8 cellular contexts compared by ENCODE assay signal in genomic region chr11:117822031-117822521, GRCh38. TPM values are rescaled to one million over a fixed set of nuclear protein-coding genes. Genes with fewer than 3 reads are reported as not detected.
DNase-seq lines count a peak whose midpoint lies in the region; ATAC-seq and TF ChIP-seq lines count a peak whose summit lies in the region.

No MANE protein-coding gene starts in this region.

- H3K27ac Mint-ChIP-seq in Caco-2 (ENCODE audit: unreplicated experiment), result no peak overlapping the region
- H3K27ac Mint-ChIP-seq in activated CD4-positive, alpha-beta memory T cell treated with anti-CD3 and anti-CD28 coated beads for 36 hours, result peak overlapping the region; percentile 14

- POLR2A ChIA-PET in Caco-2 (lab: Charles Lee), result no interaction called here
- POLR2A ChIA-PET in activated CD4-positive, alpha-beta memory T cell treated with anti-CD3 and anti-CD28 coated beads for 36 hours (lab: Charles Lee), result no interaction called here

- H3K27me3 ChIP-seq in Caco-2 (replicated peaks; ENCODE audit: control insufficient read depth, insufficient read depth, low read length) (no peaks in the 10 kb centered on the region), esophagus squamous epithelium (peaks cover 0 to 8% (median 0%) of the 10 kb centered on the region in 4 donors), sigmoid colon (no peaks in the 10 kb centered on the region), prostate gland (replicated peaks; ENCODE audit: insufficient read depth) (no peaks in the 10 kb centered on the region)
- no peaks in the 10 kb centered on the region for H3K27me3 ChIP-seq in effector memory CD4-positive, alpha-beta T cell (replicated peaks; ENCODE audit: control insufficient read depth, insufficient read depth, low read length, poor library complexity, severe bottlenecking)

- peaks cover 15% of the 10 kb centered on the region for H3K4me1 Mint-ChIP-seq in Caco-2 (ENCODE audit: low read depth, unreplicated experiment)
- peaks cover 46% of the 10 kb centered on the region for H3K4me1 Mint-ChIP-seq in activated CD4-positive, alpha-beta memory T cell treated with anti-CD3 and anti-CD28 coated beads for 36 hours (ENCODE audit: low read depth)

- no peaks in the 10 kb centered on the region for H3K27me3 Mint-ChIP-seq in Caco-2 (ENCODE audit: insufficient read depth, unreplicated experiment)
- no peaks in the 10 kb centered on the region for H3K27me3 Mint-ChIP-seq in activated CD4-positive, alpha-beta memory T cell treated with anti-CD3 and anti-CD28 coated beads for 36 hours

- WGBS in esophagus squamous epithelium, 2 donors, result 48 to 61% methylated on average over 6 to 7 of the region's 16 CpGs
- WGBS in sigmoid colon, 2 donors, result 33 to 48% methylated on average over 16 of the region's 16 CpGs
- 52% methylated on average over 16 of the region's 16 CpGs for WGBS in prostate gland

- intact Hi-C loops in Caco-2 (cut with micrococcal nuclease; ENCODE audit: unreplicated experiment) (no loop called here), esophagus squamous epithelium (cut with DNase I) (no loop called here), sigmoid colon (cut with DNase I) (no loop called here), prostate gland (cut with DNase I) (loop anchor here (5.0 kb wide), 1 partner anchor 125 kb away; no protein-coding TSS in a partner anchor)
- intact Hi-C loops in activated CD4-positive, alpha-beta memory T cell treated with anti-CD3 and anti-CD28 coated beads for 36 hours (cut with micrococcal nuclease), result loop anchor here (2.0 to 5.0 kb wide), 4 partner anchors 23 to 231 kb away; no protein-coding TSS in a partner anchor

- no peaks in the 10 kb centered on the region for H3K9me3 Mint-ChIP-seq in Caco-2 (ENCODE audit: unreplicated experiment)
- no peaks in the 10 kb centered on the region for H3K9me3 Mint-ChIP-seq in activated CD4-positive, alpha-beta memory T cell treated with anti-CD3 and anti-CD28 coated beads for 36 hours

- no peaks in the 10 kb centered on the region for H3K36me3 ChIP-seq in Caco-2 (ENCODE audit: control insufficient read depth, insufficient read depth, low read length)
- no peaks in the 10 kb centered on the region for H3K36me3 ChIP-seq in esophagus squamous epithelium
- H3K36me3 ChIP-seq in sigmoid colon, result no peaks in the 10 kb centered on the region
- H3K36me3 ChIP-seq in prostate gland, result no peaks in the 10 kb centered on the region
- H3K36me3 ChIP-seq in effector memory CD4-positive, alpha-beta T cell (ENCODE audit: control insufficient read depth, insufficient read depth, low read length), result no peaks in the 10 kb centered on the region

- BruUV-seq in Caco-2 (replicated peaks; lab: Mats Ljungman, UMichigan), result no TSS peak

- no peak overlapping the region for H3K4me3 ChIP-seq in Caco-2 (ENCODE audit: low read depth, low read length)
- H3K4me3 ChIP-seq in esophagus squamous epithelium, result no peak overlapping the region
- H3K4me3 ChIP-seq in sigmoid colon, result no peak overlapping the region
- no peak overlapping the region for H3K4me3 ChIP-seq in prostate gland
- H3K4me3 ChIP-seq in effector memory CD4-positive, alpha-beta T cell (ENCODE audit: insufficient read depth, low read depth, low read length, poor library complexity, severe bottlenecking), result no peak overlapping the region

- TF ChIP-seq POLR2A in esophagus squamous epithelium (IDR thresholded peaks at IDR 0.05), result no peak
- TF ChIP-seq POLR2A in sigmoid colon (IDR thresholded peaks at IDR 0.05), result no peak
- TF ChIP-seq POLR2A in prostate gland (IDR thresholded peaks at IDR 0.05), result no peak

- H3K27ac ChIP-seq in esophagus squamous epithelium, result no peak overlapping the region
- H3K27ac ChIP-seq in sigmoid colon, result peak overlapping the region in 2 of 4 donors; percentile 11 to 68
- H3K27ac ChIP-seq in prostate gland, result no peak overlapping the region
- no peak overlapping the region for H3K27ac ChIP-seq in effector memory CD4-positive, alpha-beta T cell (ENCODE audit: insufficient read depth, low read length, poor library complexity, severe bottlenecking)

- H3K36me3 Mint-ChIP-seq in Caco-2 (ENCODE audit: insufficient read depth, unreplicated experiment), result peaks cover 5% of the 10 kb centered on the region
- no peaks in the 10 kb centered on the region for H3K36me3 Mint-ChIP-seq in activated CD4-positive, alpha-beta memory T cell treated with anti-CD3 and anti-CD28 coated beads for 36 hours

- H3K4me3 Mint-ChIP-seq in Caco-2 (ENCODE audit: unreplicated experiment), result no peak overlapping the region
- no peak overlapping the region for H3K4me3 Mint-ChIP-seq in activated CD4-positive, alpha-beta memory T cell treated with anti-CD3 and anti-CD28 coated beads for 36 hours

- TF ChIP-seq CTCF in Caco-2 (IDR thresholded peaks at IDR 0.05; ENCODE audit: insufficient read depth in 1 of 2, low read depth in 1 of 2, low read length in 1 of 2, severe bottlenecking in 1 of 2, unreplicated experiment in 1 of 2) (peak; percentile 85 to 91), esophagus squamous epithelium (IDR thresholded peaks at IDR 0.05) (peak in 5 of 6 experiments; percentile 21 to 63 (median 39)), sigmoid colon (IDR thresholded peaks at IDR 0.05) (peak in 2 of 4 experiments; percentile 14 to 46), prostate gland (IDR thresholded peaks at IDR 0.05) (peak in 2 of 4 experiments; percentile 20 to 41)

- DNase-seq in Caco-2 (peak in 1 of 2 experiments; percentile 66), KG1 (lab: John Stamatoyannopoulos, UW) (peak; percentile 41), esophagus squamous epithelium (lab: John Stamatoyannopoulos, UW) (no peak), sigmoid colon (peak; percentile 73), prostate gland (ENCODE audit: low spot score) (no peak)
- DNase-seq in activated CD4-positive, alpha-beta memory T cell treated with anti-CD3 and anti-CD28 coated beads for 36 hours, result peak; percentile 71
- DNase-seq in effector memory CD4-positive, alpha-beta T cell, result no peak

- peaks cover 26% of the 10 kb centered on the region for H3K4me1 ChIP-seq in Caco-2
- H3K4me1 ChIP-seq in esophagus squamous epithelium, result peaks cover 5 to 52% (median 26%) of the 10 kb centered on the region in 3 donors
- peaks cover 0 to 40% (median 28%) of the 10 kb centered on the region in 4 donors for H3K4me1 ChIP-seq in sigmoid colon
- no peaks in the 10 kb centered on the region for H3K4me1 ChIP-seq in prostate gland (replicated peaks)
- H3K4me1 ChIP-seq in effector memory CD4-positive, alpha-beta T cell (ENCODE audit: control insufficient read depth, insufficient read depth, low read length, poor library complexity, severe bottlenecking), result peaks cover 34% of the 10 kb centered on the region

- no peaks in the 10 kb centered on the region for H3K9me3 ChIP-seq in Caco-2
- H3K9me3 ChIP-seq in esophagus squamous epithelium, result no peaks in the 10 kb centered on the region
- no peaks in the 10 kb centered on the region for H3K9me3 ChIP-seq in sigmoid colon
- H3K9me3 ChIP-seq in prostate gland, result no peaks in the 10 kb centered on the region
- H3K9me3 ChIP-seq in effector memory CD4-positive, alpha-beta T cell (ENCODE audit: control insufficient read depth, low read length), result no peaks in the 10 kb centered on the region

- TF ChIP-seq EP300 in sigmoid colon (IDR thresholded peaks at IDR 0.05), result no peak

- CTCF ChIA-PET in Caco-2 (lab: Charles Lee), result interaction anchor here (0.6 to 4.3 kb wide), 2 partner anchors 125 to 135 kb away, joined by 5 to 39 read pairs; no protein-coding TSS in a partner anchor
- CTCF ChIA-PET in activated CD4-positive, alpha-beta memory T cell treated with anti-CD3 and anti-CD28 coated beads for 36 hours (lab: Charles Lee), result interaction anchor here (0.5 to 8.6 kb wide), 8 partner anchors 14 to 365 kb away, joined by 3 to 68 read pairs (median 9); no protein-coding TSS in a partner anchor

- ATAC-seq in GM18519 (IDR thresholded peaks at IDR 0.05; ENCODE audit: low FRiP score, unreplicated experiment), result no peak

RNA-seq across cellular contexts. Expression of gene FXYD2, which starts 2.5 kb away (rescaled TPM):
- total RNA-seq in Caco-2 (2022) (0.48 TPM in 1 of 2 replicates, not detected in the other), esophagus squamous epithelium (under 1 TPM in 2 of 4 donors, not detected in 2; 0.19 to 0.95 TPM), sigmoid colon (1 to 10 TPM; 3.2 to 6.6 (median 4.4) TPM), prostate gland (1 to 10 TPM in 1 of 2 donors, under 1 TPM in 1; 0.87 to 1.8 TPM)
- not detected for total RNA-seq in activated CD4-positive, alpha-beta memory T cell treated with anti-CD3 and anti-CD28 coated beads for 36 hours
- 1 to 10 TPM in 2 of 3 donors, not detected in 1; 3.6 to 4.2 TPM for polyA plus RNA-seq in sigmoid colon

RNA-seq across cellular contexts. Expression of gene DSCAML1, which starts 25.1 kb away (rescaled TPM):
- not detected in 2 replicates for total RNA-seq in Caco-2 (2022)
- total RNA-seq in activated CD4-positive, alpha-beta memory T cell treated with anti-CD3 and anti-CD28 coated beads for 36 hours, result under 1 TPM; 0.29 to 0.67 TPM
- under 1 TPM in 2 of 4 donors, not detected in 2; 0.04 to 0.19 TPM for total RNA-seq in esophagus squamous epithelium
- total RNA-seq in sigmoid colon, result 1 to 10 TPM; 1.1 to 7.5 (median 2.2) TPM
- 1 to 10 TPM in 1 of 3 donors, under 1 TPM in 2; under 0.01 to 1.2 (median 0.23) TPM for polyA plus RNA-seq in sigmoid colon
- total RNA-seq in prostate gland, result 1 to 10 TPM in 1 of 2 donors, under 1 TPM in 1; 0.14 to 2.8 TPM

RNA-seq across cellular contexts. Expression of gene FXYD6, which starts 54.4 kb away (rescaled TPM):
- total RNA-seq in Caco-2 (2022), result 0.86 and 1.0 TPM in 2 replicates
- under 1 TPM; 0.26 to 0.61 TPM for total RNA-seq in activated CD4-positive, alpha-beta memory T cell treated with anti-CD3 and anti-CD28 coated beads for 36 hours
- total RNA-seq in esophagus squamous epithelium, result 10 to 100 TPM in 1 of 4 donors, 1 to 10 TPM in 2, under 1 TPM in 1; 0.61 to 27.7 (median 2.1) TPM
- 100 to 1,000 TPM; 243 to 305 (median 271) TPM for total RNA-seq in sigmoid colon
- polyA plus RNA-seq in sigmoid colon, result 10 to 100 TPM; 12.3 to 46.4 (median 31.2) TPM
- 100 to 1,000 TPM in 1 of 2 donors, 10 to 100 TPM in 1; 29.6 to 366 TPM for total RNA-seq in prostate gland

Comparison
In these comparisons a context has a peak if more than half of its experiments do, and no peak if none do; other contexts are left out.
1. DNase-seq: peak in KG1 (single experiment), activated CD4-positive, alpha-beta memory T cell treated with anti-CD3 and anti-CD28 coated beads for 36 hours (single experiment) and sigmoid colon (single experiment); none in esophagus squamous epithelium (single experiment), prostate gland (single experiment) and effector memory CD4-positive, alpha-beta T cell (0 of 3).
2. intact Hi-C loops: an anchor here in activated CD4-positive, alpha-beta memory T cell treated with anti-CD3 and anti-CD28 coated beads for 36 hours (2.0 to 5.0 kb wide) and prostate gland (5.0 kb wide); none called in Caco-2, esophagus squamous epithelium and sigmoid colon.